Comparison of ENCODE assay signal across 25 cellular contexts in genomic region chr20:2907519-2907918, GRCh38. TPM values are rescaled to one million over a fixed set of nuclear protein-coding genes. Genes with fewer than 3 reads are reported as not detected.
DNase-seq lines count a peak whose midpoint lies in the region; ATAC-seq, FAIRE-seq and TF ChIP-seq lines count a peak whose summit lies in the region.
"Had no signal": no experiment of that assay in that cellular context is flagged by ENCODE, and none has a peak within 500 bp of the region (broad histone marks: within the 10 kb centered on the region; RNA-seq: fewer than 3 reads in every experiment).

No MANE protein-coding gene starts in this region.

- peaks cover 3% of the 10 kb centered on the region for H3K4me1 Mint-ChIP-seq in astrocyte (ENCODE audit: low read depth, unreplicated experiment)

- H3K27me3 Mint-ChIP-seq in astrocyte (ENCODE audit: low read depth, unreplicated experiment), result no peaks in the 10 kb centered on the region
- H3K27me3 Mint-ChIP-seq: CD8-positive, alpha-beta memory T cell had no signal

- peaks cover 1% of the 10 kb centered on the region for H3K9me3 Mint-ChIP-seq in astrocyte (ENCODE audit: unreplicated experiment)
- H3K9me3 Mint-ChIP-seq in activated naive CD4-positive, alpha-beta T cell treated with anti-CD3 and anti-CD28 coated beads, Interleukin-2, amount 50 U/mL, for 72 hours, result no peaks in the 10 kb centered on the region
- H3K9me3 Mint-ChIP-seq: CD14-positive monocyte; CD8-positive, alpha-beta memory T cell had no signal

- peaks cover 32% of the 10 kb centered on the region for H3K79me2 ChIP-seq in astrocyte (ENCODE audit: insufficient read depth, low read length)

- H3K27ac ChIP-seq in astrocyte (ENCODE audit: low read depth, low read length) (no peak overlapping the region), small intestine (ENCODE audit: low read depth in 1 of 2, low read length in 1 of 2) (no peak overlapping the region), heart left ventricle (no peak overlapping the region)
- H3K27ac ChIP-seq: GM23248, SK-N-MC had no signal

- no peak overlapping the region for H3K4me3 Mint-ChIP-seq in astrocyte (ENCODE audit: unreplicated experiment)
- H3K4me3 Mint-ChIP-seq: CD14-positive monocyte; CD8-positive, alpha-beta memory T cell; H9 had no signal

- TF ChIP-seq CTCF in astrocyte (IDR thresholded peaks at IDR 0.05; ENCODE audit: insufficient read depth, low read depth, low read length) (no peak), heart left ventricle (IDR thresholded peaks at IDR 0.05) (no peak)

- peaks cover 10% of the 10 kb centered on the region for H3K36me3 Mint-ChIP-seq in astrocyte (ENCODE audit: low read depth, unreplicated experiment)
- H3K36me3 Mint-ChIP-seq in activated naive CD4-positive, alpha-beta T cell treated with anti-CD3 and anti-CD28 coated beads, Interleukin-2, amount 50 U/mL, for 72 hours, result peaks cover 0 to 10% of the 10 kb centered on the region in 2 donors

- H2AFZ ChIP-seq in astrocyte (ENCODE audit: low read depth, low read length), result no peak overlapping the region
- H2AFZ ChIP-seq: GM23248 had no signal

- no peak overlapping the region for H3K27ac Mint-ChIP-seq in astrocyte (ENCODE audit: unreplicated experiment)
- H3K27ac Mint-ChIP-seq in activated naive CD4-positive, alpha-beta T cell treated with anti-CD3 and anti-CD28 coated beads, Interleukin-2, amount 50 U/mL, for 72 hours, result no peak overlapping the region
- H3K27ac Mint-ChIP-seq: CD14-positive monocyte had no signal

- intact Hi-C loops in heart left ventricle (cut with DNase I), result no loop called here

- H3K4me2 ChIP-seq in astrocyte (ENCODE audit: low read length), result no peak overlapping the region

- no peaks in the 10 kb centered on the region for H3K9me3 ChIP-seq in astrocyte (ENCODE audit: insufficient read depth, low read depth, low read length)
- H3K9me3 ChIP-seq in small intestine (ENCODE audit: control insufficient read depth, low read depth), result no peaks in the 10 kb centered on the region
- no peaks in the 10 kb centered on the region for H3K9me3 ChIP-seq in heart left ventricle
- H3K9me3 ChIP-seq: BE2C had no signal

- ATAC-seq in heart left ventricle, result no peak
- no peak for ATAC-seq in activated naive CD4-positive, alpha-beta T cell treated with anti-CD3 and anti-CD28 coated beads, Interleukin-2, amount 50 U/mL, for 72 hours
- ATAC-seq in HG02870 (IDR thresholded peaks at IDR 0.05; ENCODE audit: unreplicated experiment), result no peak

- 78 to 82% (median 78%) methylated on average over 3 of the region's 3 CpGs for WGBS in small intestine, 3 donors
- WGBS in heart left ventricle, 4 donors, result 79 to 89% (median 82%) methylated on average over 3 of the region's 3 CpGs

- no peak overlapping the region for H3K4me3 ChIP-seq in astrocyte (ENCODE audit: insufficient read depth, low read depth, low read length)
- no peak overlapping the region for H3K4me3 ChIP-seq in small intestine (ENCODE audit: low read depth in 1 of 2, low read length in 2 of 2)
- no peak overlapping the region for H3K4me3 ChIP-seq in heart left ventricle
- H3K4me3 ChIP-seq: GM23248, SK-N-MC had no signal

- DNase-seq in GM19239 (ENCODE audit: insufficient read length, low spot score) (no peak), astrocyte (ENCODE audit: low read depth) (peak; percentile 16), iris pigment epithelial cell (ENCODE audit: low read depth) (peak; percentile 26), small intestine (no peak), heart left ventricle (no peak), NCI-H1105 treated with DMSO at 0.1 percent for 48 hours (lab: John Stamatoyannopoulos, UW) (no peak)
- DNase-seq in activated naive CD4-positive, alpha-beta T cell treated with anti-CD3 and anti-CD28 coated beads, Interleukin-2, amount 50 U/mL, for 72 hours (ENCODE audit: low spot score in 2 of 2), result no peak
- DNase-seq: ACHN; BE2C; CD8-positive, alpha-beta memory T cell; DMS 273 treated with DMSO at 0.1 percent for 48 hours; DMS79 treated with DMSO at 0.1 percent for 48 hours; GM23248; H9; KBM-7; MV-4-11; NCI-H2029; NCI-H226; NCI-H510A; SIG-M5; SW 1271 had no signal

- H3K27me3 ChIP-seq in astrocyte (ENCODE audit: insufficient read depth, low read length) (no peaks in the 10 kb centered on the region), small intestine (ENCODE audit: control insufficient read depth in 2 of 2, insufficient read depth in 2 of 2, low read length in 2 of 2) (no peaks in the 10 kb centered on the region), heart left ventricle (no peaks in the 10 kb centered on the region)
- H3K27me3 ChIP-seq: BE2C had no signal

- no peak overlapping the region for H3K9ac ChIP-seq in astrocyte (ENCODE audit: low read length)
- H3K9ac ChIP-seq: GM23248 had no signal

- TF ChIP-seq POLR2A in heart left ventricle (IDR thresholded peaks at IDR 0.05), result no peak

- no peaks in the 10 kb centered on the region for H3K4me1 ChIP-seq in astrocyte (ENCODE audit: insufficient read depth, low read length)
- H3K4me1 ChIP-seq in small intestine (ENCODE audit: control insufficient read depth in 2 of 2, insufficient read depth in 1 of 2, low read depth in 1 of 2, low read length in 1 of 2), result no peaks in the 10 kb centered on the region
- H3K4me1 ChIP-seq in heart left ventricle, result peaks cover 0 to 15% (median 1%) of the 10 kb centered on the region in 12 donors
- H3K4me1 ChIP-seq: BE2C had no signal

- FAIRE-seq in GM19239 (lab: Jason Lieb, UNC), result peak; percentile 49
- FAIRE-seq in astrocyte (lab: Jason Lieb, UNC), result no peak
- peak; percentile 30 for FAIRE-seq in small intestine (lab: Jason Lieb, UNC)
- FAIRE-seq: RCC 7860 had no signal

- peaks cover 16% of the 10 kb centered on the region for H4K20me1 ChIP-seq in astrocyte (ENCODE audit: insufficient read depth, low read length)

- H3K36me3 ChIP-seq in astrocyte (ENCODE audit: insufficient read depth, low read length) (no peaks in the 10 kb centered on the region), small intestine (ENCODE audit: control insufficient read depth in 2 of 2, insufficient read depth in 2 of 2, low read length in 2 of 2) (peaks cover 0 to 2% of the 10 kb centered on the region in 2 donors), heart left ventricle (no peaks in the 10 kb centered on the region)
- H3K36me3 ChIP-seq: BE2C had no signal

RNA-seq across cellular contexts. Expression of gene PTPRA, which starts 34.2 kb away (rescaled TPM):
- total RNA-seq in astrocyte (50.1 and 54.5 TPM in 2 replicates), heart left ventricle (10 to 100 TPM; 17.3 to 43.4 (median 32.2) TPM)
- polyA plus RNA-seq in small intestine (10 to 100 TPM in 1 of 3 donors, 1 to 10 TPM in 2; 7.4 to 28.6 (median 7.8) TPM), heart left ventricle (10 to 100 TPM in 1 of 2 donors, 1 to 10 TPM in 1; 6.1 to 18.9 TPM)
- total RNA-seq in activated naive CD4-positive, alpha-beta T cell treated with anti-CD3 and anti-CD28 coated beads, Interleukin-2, amount 50 U/mL, for 72 hours, result 10 to 100 TPM; 37.8 to 55.8 TPM

Comparison
In these comparisons a context has a peak if more than half of its experiments do, and no peak if none do; other contexts are left out.
1. DNase-seq: peak in astrocyte (single experiment) and iris pigment epithelial cell (single experiment); none in GM19239 (single experiment), small intestine (single experiment), heart left ventricle (0 of 5), activated naive CD4-positive, alpha-beta T cell treated with anti-CD3 and anti-CD28 coated beads, Interleukin-2, amount 50 U/mL, for 72 hours (0 of 2) and NCI-H1105 treated with DMSO at 0.1 percent for 48 hours (single experiment).